ENCODE assay signal across 9 cellular contexts in genomic region chr9:130860458-130861316, GRCh38. TPM values are rescaled to one million over a fixed set of nuclear protein-coding genes. Genes with fewer than 3 reads are reported as not detected.
A peak's percentile ranks its signal among the peaks of the same experiment; 100 is the strongest.
DNase-seq lines count a peak whose midpoint lies in the region; ATAC-seq and TF ChIP-seq lines count a peak whose summit lies in the region.
"Had no signal": no experiment of that assay in that cellular context is flagged by ENCODE, and none has a peak within 500 bp of the region (broad histone marks: within the 10 kb centered on the region; RNA-seq: fewer than 3 reads in every experiment).

No MANE protein-coding gene starts in this region.

- no peaks in the 10 kb centered on the region for H3K36me3 Mint-ChIP-seq in activated CD4-positive, alpha-beta T cell treated with anti-CD3 and anti-CD28 coated beads, Interleukin-2, amount 10 ng/mL, durations not matched to agents 7 days and 5 days (ENCODE audit: low read depth)

- CTCF ChIA-PET in activated CD4-positive, alpha-beta T cell treated with anti-CD3 and anti-CD28 coated beads, Interleukin-2, amount 10 ng/mL, durations not matched to agents 7 days and 5 days (lab: Charles Lee), result no interaction called here

- H3K4me3 Mint-ChIP-seq in activated CD4-positive, alpha-beta T cell treated with anti-CD3 and anti-CD28 coated beads, Interleukin-2, amount 10 ng/mL, durations not matched to agents 7 days and 5 days, result no peak overlapping the region

- H3K9me3 ChIP-seq in mucosa of rectum (ENCODE audit: control insufficient read depth in 2 of 2, low read length in 2 of 2) (no peaks in the 10 kb centered on the region), aorta (ENCODE audit: control insufficient read depth, low read length) (no peaks in the 10 kb centered on the region)

- no peak overlapping the region for H3K9ac ChIP-seq in mucosa of rectum (ENCODE audit: low read depth in 1 of 2, low read length in 2 of 2)

- ATAC-seq in aorta (ENCODE audit: low FRiP score), result peak; percentile 92
- no peak for ATAC-seq in GM19395 (IDR thresholded peaks at IDR 0.05; ENCODE audit: unreplicated experiment)

- H3K27ac ChIP-seq in mucosa of rectum (ENCODE audit: low read depth in 2 of 2, low read length in 2 of 2) (peak overlapping the region; percentile 16 to 57), aorta (ENCODE audit: low read depth in 1 of 2, low read length in 2 of 2) (peak overlapping the region; percentile 4 to 83)

- intact Hi-C loops in aorta (cut with DNase I), result loop anchor here (2.0 to 5.0 kb wide), 3 partner anchors 80 to 153 kb away; no protein-coding TSS in a partner anchor

- H3K27me3 ChIP-seq in mucosa of rectum (ENCODE audit: control insufficient read depth in 2 of 2, insufficient read depth in 2 of 2, low read length in 2 of 2) (no peaks in the 10 kb centered on the region), aorta (ENCODE audit: control insufficient read depth in 1 of 2, insufficient read depth in 2 of 2, low read length in 1 of 2) (no peaks in the 10 kb centered on the region)

- H3K4me1 Mint-ChIP-seq in activated CD4-positive, alpha-beta T cell treated with anti-CD3 and anti-CD28 coated beads, Interleukin-2, amount 10 ng/mL, durations not matched to agents 7 days and 5 days, result no peaks in the 10 kb centered on the region

- H3K4me1 ChIP-seq in mucosa of rectum (ENCODE audit: control insufficient read depth in 2 of 2, insufficient read depth in 2 of 2, low read length in 2 of 2), result peaks cover 0 to 3% of the 10 kb centered on the region in 2 donors
- H3K4me1 ChIP-seq in aorta (ENCODE audit: control insufficient read depth in 1 of 2, insufficient read depth in 2 of 2, low read length in 2 of 2), result peaks cover 0 to 1% of the 10 kb centered on the region in 2 donors

- H3K9me3 Mint-ChIP-seq in activated CD4-positive, alpha-beta T cell treated with anti-CD3 and anti-CD28 coated beads, Interleukin-2, amount 10 ng/mL, durations not matched to agents 7 days and 5 days, result no peaks in the 10 kb centered on the region

- peak; percentile 56 for TF ChIP-seq CTCF in epithelial cell of proximal tubule (conservative IDR thresholded peaks at IDR 0.05; ENCODE audit: low read depth, low read length)

- H3K27me3 Mint-ChIP-seq in activated CD4-positive, alpha-beta T cell treated with anti-CD3 and anti-CD28 coated beads, Interleukin-2, amount 10 ng/mL, durations not matched to agents 7 days and 5 days, result no peaks in the 10 kb centered on the region

- 8 to 12% methylated on average over 28 of the region's 28 CpGs for WGBS in aorta, 2 donors

- H3K36me3 ChIP-seq in mucosa of rectum (ENCODE audit: control insufficient read depth in 2 of 2, insufficient read depth in 2 of 2, low read length in 2 of 2), result peaks cover 38 to 51% of the 10 kb centered on the region in 2 donors
- peaks cover 0 to 2% of the 10 kb centered on the region in 2 donors for H3K36me3 ChIP-seq in aorta (ENCODE audit: control insufficient read depth in 1 of 2, insufficient read depth in 2 of 2, low read length in 1 of 2)

- peak overlapping the region; percentile 42 for H3K27ac Mint-ChIP-seq in activated CD4-positive, alpha-beta T cell treated with anti-CD3 and anti-CD28 coated beads, Interleukin-2, amount 10 ng/mL, durations not matched to agents 7 days and 5 days

- DNase-seq in activated CD4-positive, alpha-beta T cell treated with anti-CD3 and anti-CD28 coated beads, Interleukin-2, amount 10 ng/mL, durations not matched to agents 7 days and 5 days, result no peak
- no peak for DNase-seq in activated CD4-positive, alpha-beta T cell treated with anti-CD3 and anti-CD28 coated beads for 1 hour
- peak; percentile 74 for DNase-seq in epithelial cell of proximal tubule (ENCODE audit: low read depth)
- peak; percentile 92 to 94 for DNase-seq in aorta
- DNase-seq in NCI-H1105 treated with DMSO at 0.1 percent for 48 hours (lab: John Stamatoyannopoulos, UW), result no peak
- no peak for DNase-seq in COR-L47 (lab: John Stamatoyannopoulos, UW)
- DNase-seq: activated T-cell treated with anti-CD3 and anti-CD28 coated beads, Interleukin-2, amount 50 U/mL, for 1 hour had no signal

- POLR2A ChIA-PET in activated CD4-positive, alpha-beta T cell treated with anti-CD3 and anti-CD28 coated beads, Interleukin-2, amount 10 ng/mL, durations not matched to agents 7 days and 5 days (lab: Charles Lee), result no interaction called here

- H3K4me3 ChIP-seq in epithelial cell of proximal tubule (ENCODE audit: low read depth, low read length), result no peak overlapping the region
- H3K4me3 ChIP-seq in mucosa of rectum (ENCODE audit: low read length in 2 of 2), result no peak overlapping the region
- H3K4me3 ChIP-seq in aorta (ENCODE audit: low read length in 2 of 2), result no peak overlapping the region

RNA-seq across cellular contexts. Expression of gene ABL1, which starts 25.6 kb away (rescaled TPM):
- 10 to 100 TPM; 33.5 to 37.3 TPM for total RNA-seq in activated CD4-positive, alpha-beta T cell treated with anti-CD3 and anti-CD28 coated beads, Interleukin-2, amount 10 ng/mL, durations not matched to agents 7 days and 5 days
- total RNA-seq in epithelial cell of proximal tubule (31.2 and 45.4 TPM in 2 replicates), aorta (10 to 100 TPM; 91.7 to 98.7 TPM)
- polyA plus RNA-seq in aorta, result 10 to 100 TPM; 12.8 to 38.5 TPM

RNA-seq across cellular contexts. Expression of gene QRFP, which starts 35.9 kb away (rescaled TPM):
- total RNA-seq in activated CD4-positive, alpha-beta T cell treated with anti-CD3 and anti-CD28 coated beads, Interleukin-2, amount 10 ng/mL, durations not matched to agents 7 days and 5 days, result not detected
- total RNA-seq in epithelial cell of proximal tubule (not detected in 2 replicates), aorta (not detected)
- not detected for polyA plus RNA-seq in aorta

Comparison
In these comparisons a context has a peak if more than half of its experiments do, and no peak if none do; other contexts are left out.
1. DNase-seq: peak in epithelial cell of proximal tubule (single experiment) and aorta (2 of 2); none in activated CD4-positive, alpha-beta T cell treated with anti-CD3 and anti-CD28 coated beads, Interleukin-2, amount 10 ng/mL, durations not matched to agents 7 days and 5 days (single experiment), activated CD4-positive, alpha-beta T cell treated with anti-CD3 and anti-CD28 coated beads for 1 hour (single experiment), NCI-H1105 treated with DMSO at 0.1 percent for 48 hours (single experiment) and COR-L47 (single experiment).